7 cellular contexts compared by ENCODE assay signal in genomic region chr1:11979028-11979427, GRCh38. TPM values are rescaled to one million over a fixed set of nuclear protein-coding genes. Genes with fewer than 3 reads are reported as not detected.
DNase-seq lines count a peak whose midpoint lies in the region; ATAC-seq, FAIRE-seq and TF ChIP-seq lines count a peak whose summit lies in the region.
"Not testable (repeated sequence)": the region's sequence is repeated elsewhere in the genome, so short reads cannot be mapped to it uniquely, and the experiment has no call there.

No MANE protein-coding gene starts in this region.

- dilution Hi-C loops in keratinocyte (cut with MboI; ENCODE audit: extremely low pct_ligation_motif_present, low sequenced_read_pairs), result not testable (repeated sequence)

- H3K36me3 ChIP-seq in Caco-2 (ENCODE audit: control insufficient read depth, insufficient read depth, low read length); PC-9 (ENCODE audit: low read depth): not testable (repeated sequence)
- peaks cover 33% of the 10 kb centered on the region for H3K36me3 ChIP-seq in adipocyte (ENCODE audit: control insufficient read depth, insufficient read depth, low read length, severe bottlenecking)
- H3K36me3 ChIP-seq in keratinocyte (ENCODE audit: control insufficient read depth in 2 of 2, extremely low read depth in 1 of 2, insufficient read depth in 2 of 2, low read length in 2 of 2), result peaks cover 19 to 23% of the 10 kb centered on the region in 2 experiments

- H3K79me2 ChIP-seq in PC-9 (ENCODE audit: low read depth), result peaks cover 33% of the 10 kb centered on the region
- peaks cover 27% of the 10 kb centered on the region for H3K79me2 ChIP-seq in keratinocyte (ENCODE audit: control insufficient read depth, insufficient read depth, low read length)

- not testable (repeated sequence) for FAIRE-seq in keratinocyte (lab: Jason Lieb, UNC)

- CTCF ChIA-PET in Caco-2 (lab: Charles Lee); PC-9 (lab: Charles Lee): not testable (repeated sequence)

- H3K27me3 ChIP-seq in Caco-2 (replicated peaks; ENCODE audit: control insufficient read depth, insufficient read depth, low read length); PC-9 (ENCODE audit: insufficient read depth, low read depth); adipocyte (replicated peaks; ENCODE audit: control insufficient read depth, insufficient read depth, low read length); keratinocyte (ENCODE audit: control insufficient read depth, extremely low read depth, insufficient read depth, low read length): not testable (repeated sequence)

- H3K27ac Mint-ChIP-seq in Caco-2 (ENCODE audit: unreplicated experiment), result peak overlapping the region; percentile 99
- not testable (repeated sequence) for H3K27ac Mint-ChIP-seq in neural crest cell (ENCODE audit: unreplicated experiment); stimulated activated effector memory CD8-positive, alpha-beta T cell treated with anti-CD3 and anti-CD28 coated beads, Interleukin-12 subunit alpha, Interleukin-12 subunit beta, amount 100 ng/mL, for 72 hours

- H3K9me3 ChIP-seq in Caco-2; PC-9 (ENCODE audit: insufficient read depth, low read depth); adipocyte (ENCODE audit: control insufficient read depth, low read length); keratinocyte (ENCODE audit: control insufficient read depth, low read depth, low read length): not testable (repeated sequence)

- H3K4me3 Mint-ChIP-seq in Caco-2 (ENCODE audit: unreplicated experiment) (peak overlapping the region; percentile 99), neural crest cell (peak overlapping the region; percentile 95)
- H3K4me3 Mint-ChIP-seq in stimulated activated effector memory CD8-positive, alpha-beta T cell treated with anti-CD3 and anti-CD28 coated beads, Interleukin-12 subunit alpha, Interleukin-12 subunit beta, amount 100 ng/mL, for 72 hours, result peak overlapping the region; percentile 92

- peaks cover 19% of the 10 kb centered on the region for H3K4me1 Mint-ChIP-seq in Caco-2 (ENCODE audit: low read depth, unreplicated experiment)
- H3K4me1 Mint-ChIP-seq in neural crest cell, result peaks cover 24% of the 10 kb centered on the region
- peaks cover 41% of the 10 kb centered on the region for H3K4me1 Mint-ChIP-seq in stimulated activated effector memory CD8-positive, alpha-beta T cell treated with anti-CD3 and anti-CD28 coated beads, Interleukin-12 subunit alpha, Interleukin-12 subunit beta, amount 100 ng/mL, for 72 hours

- H3K4me3 ChIP-seq in Caco-2 (ENCODE audit: low read depth, low read length) (peak overlapping the region; percentile 71), adipocyte (ENCODE audit: low read length) (peak overlapping the region; percentile 99), keratinocyte (ENCODE audit: control insufficient read depth in 2 of 3, extremely low read depth in 1 of 3, insufficient read depth in 2 of 3, low read depth in 1 of 3, low read length in 3 of 3) (peak overlapping the region in 1 of 3 experiments; percentile 83)
- not testable (repeated sequence) for H3K4me3 ChIP-seq in PC-9

- intact Hi-C loops in Caco-2 (cut with micrococcal nuclease; ENCODE audit: unreplicated experiment); PC-9 (cut with micrococcal nuclease; ENCODE audit: unreplicated experiment): not testable (repeated sequence)

- not testable (repeated sequence) for BruUV-seq in Caco-2 (replicated peaks; lab: Mats Ljungman, UMichigan); PC-9 (replicated peaks; lab: Mats Ljungman, UMichigan)

- peaks cover 24% of the 10 kb centered on the region; the same call in 1 of the 2 replicates for H3F3A ChIP-seq in PC-9 (ENCODE audit: insufficient read depth, low read depth)

- POLR2A ChIA-PET in Caco-2 (lab: Charles Lee), result interaction anchor here (2.5 kb wide), 1 partner anchor 70 kb away, joined by 57 read pairs; no protein-coding TSS in a partner anchor
- POLR2A ChIA-PET in PC-9 (lab: Charles Lee; ENCODE audit: unreplicated experiment), result not testable (repeated sequence)

- H3K9me1 ChIP-seq in keratinocyte (ENCODE audit: control insufficient read depth, extremely low read depth, insufficient read depth, low read length), result not testable (repeated sequence)

- peaks cover 52% of the 10 kb centered on the region for H3K36me3 Mint-ChIP-seq in Caco-2 (ENCODE audit: insufficient read depth, unreplicated experiment)
- not testable (repeated sequence) for H3K36me3 Mint-ChIP-seq in neural crest cell (ENCODE audit: low read depth)
- peaks cover 36% of the 10 kb centered on the region for H3K36me3 Mint-ChIP-seq in stimulated activated effector memory CD8-positive, alpha-beta T cell treated with anti-CD3 and anti-CD28 coated beads, Interleukin-12 subunit alpha, Interleukin-12 subunit beta, amount 100 ng/mL, for 72 hours

- not testable (repeated sequence) for H3K27ac ChIP-seq in PC-9
- H3K27ac ChIP-seq in epithelial cell of prostate (peak overlapping the region; percentile 96), keratinocyte (ENCODE audit: control insufficient read depth, insufficient read depth, low read length) (peak overlapping the region; percentile 91)

- H3K9ac ChIP-seq in adipocyte (ENCODE audit: low read length) (peak overlapping the region; percentile 99), keratinocyte (ENCODE audit: control insufficient read depth, extremely low read depth, insufficient read depth, low read length) (peak overlapping the region; percentile 96)

- not testable (repeated sequence) for H3K27me3 Mint-ChIP-seq in Caco-2 (ENCODE audit: insufficient read depth, unreplicated experiment); neural crest cell (ENCODE audit: low read depth)

- H4K20me1 ChIP-seq in PC-9 (ENCODE audit: insufficient read depth), result not testable (repeated sequence)
- H4K20me1 ChIP-seq in keratinocyte (ENCODE audit: control insufficient read depth, extremely low read depth, insufficient read depth, low read length), result peaks cover 15% of the 10 kb centered on the region

- not testable (repeated sequence) for H3K9me3 Mint-ChIP-seq in Caco-2 (ENCODE audit: unreplicated experiment); neural crest cell; stimulated activated effector memory CD8-positive, alpha-beta T cell treated with anti-CD3 and anti-CD28 coated beads, Interleukin-12 subunit alpha, Interleukin-12 subunit beta, amount 100 ng/mL, for 72 hours

- H3K4me2 ChIP-seq in PC-9 (peak overlapping the region; percentile 87; the same call in 1 of the 2 replicates), keratinocyte (ENCODE audit: control insufficient read depth, extremely low read depth, insufficient read depth, low read depth, low read length) (peak overlapping the region; percentile 88)

- H3K4me1 ChIP-seq in Caco-2 (peaks cover 24% of the 10 kb centered on the region), PC-9 (replicated peaks; ENCODE audit: insufficient read depth) (peaks cover 29% of the 10 kb centered on the region), adipocyte (ENCODE audit: control insufficient read depth, insufficient read depth, low read length) (peaks cover 33% of the 10 kb centered on the region), keratinocyte (ENCODE audit: control insufficient read depth, extremely low read depth, insufficient read depth, low read length) (peaks cover 35% of the 10 kb centered on the region)

- ATAC-seq in stimulated activated effector memory CD8-positive, alpha-beta T cell treated with anti-CD3 and anti-CD28 coated beads, Interleukin-12 subunit alpha, Interleukin-12 subunit beta, amount 100 ng/mL, for 72 hours, result not testable (repeated sequence)

- not testable (repeated sequence) for H3K9me2 ChIP-seq in PC-9 (ENCODE audit: insufficient read depth)

- not testable (repeated sequence) for H2AFZ ChIP-seq in PC-9; keratinocyte (ENCODE audit: control insufficient read depth, low read length)

- DNase-seq in Caco-2; PC-9; adipocyte (ENCODE audit: low read depth); epithelial cell of prostate (ENCODE audit: low read depth, low spot score); keratinocyte (ENCODE audit: low read depth, low spot score); neural crest cell (ENCODE audit: low read depth, low spot score); stimulated activated effector memory CD8-positive, alpha-beta T cell treated with anti-CD3 and anti-CD28 coated beads, Interleukin-12 subunit alpha, Interleukin-12 subunit beta, amount 100 ng/mL, for 72 hours (ENCODE audit: low spot score in 2 of 2): not testable (repeated sequence)

- TF ChIP-seq CTCF in Caco-2 (IDR thresholded peaks at IDR 0.05; ENCODE audit: insufficient read depth in 1 of 2, low read depth in 1 of 2, low read length in 1 of 2, severe bottlenecking in 1 of 2, unreplicated experiment in 1 of 2); PC-9 (conservative IDR thresholded peaks at IDR 0.05); keratinocyte (optimal IDR thresholded peaks at IDR 0.05 in 1 of 3, IDR thresholded peaks at IDR 0.05 in 1 of 3, conservative IDR thresholded peaks at IDR 0.05 in 1 of 3; ENCODE audit: extremely low read depth in 1 of 3, insufficient read depth in 2 of 3, low read length in 3 of 3); neural crest cell (conservative IDR thresholded peaks at IDR 0.05): not testable (repeated sequence)

RNA-seq across cellular contexts. Expression of gene MFN2, which starts 1.2 kb away (rescaled TPM):
- total RNA-seq in Caco-2 (2022) (73.9 and 74.1 TPM in 2 replicates), PC-9 (2021) (54.2 and 72.6 TPM in 2 replicates), neural crest cell (78.9 and 80.1 TPM in 2 replicates)
- polyA plus RNA-seq in keratinocyte, result 85.4 to 102 TPM (median 94.3 TPM) in 3 replicates
- polyA plus RNA-seq in keratinocyte (2011; ENCODE audit: low read depth), result 44.3 TPM
- 69.6 and 77.6 TPM in 2 replicates for polyA plus RNA-seq in keratinocyte (2011; cell fraction: cytosol; rRNA removed)
- polyA plus RNA-seq in keratinocyte (2011; cell fraction: nucleus; rRNA removed), result 125 and 133 TPM in 2 replicates
- 60.7 and 121 TPM in 2 replicates for polyA plus RNA-seq in keratinocyte (2012; ENCODE audit: low replicate concordance)
- polyA minus RNA-seq in keratinocyte, result 118 to 135 TPM (median 122 TPM) in 3 replicates
- 69.6 TPM for polyA minus RNA-seq in keratinocyte (2011; cell fraction: cytosol; rRNA and poly(A)+ RNA removed)
- polyA minus RNA-seq in keratinocyte (2011; cell fraction: nucleus; rRNA and poly(A)+ RNA removed), result 60.4 and 91.8 TPM in 2 replicates

RNA-seq across cellular contexts. Expression of gene MIIP, which starts 40.3 kb away (rescaled TPM):
- total RNA-seq in Caco-2 (2022), result 38.6 and 41.0 TPM in 2 replicates
- total RNA-seq in PC-9 (2021), result 25.9 and 28.3 TPM in 2 replicates
- 14.3 to 30.6 TPM (median 18.2 TPM) in 3 replicates for polyA plus RNA-seq in keratinocyte
- 7.8 TPM for polyA plus RNA-seq in keratinocyte (2011; ENCODE audit: low read depth)
- 12.1 and 26.0 TPM in 2 replicates for polyA plus RNA-seq in keratinocyte (2011; cell fraction: cytosol; rRNA removed)
- 62.3 and 86.3 TPM in 2 replicates for polyA plus RNA-seq in keratinocyte (2011; cell fraction: nucleus; rRNA removed)
- 24.6 and 25.7 TPM in 2 replicates for polyA plus RNA-seq in keratinocyte (2012; ENCODE audit: low replicate concordance)
- 9.2 to 23.0 TPM (median 13.7 TPM) in 3 replicates for polyA minus RNA-seq in keratinocyte
- 28.6 TPM for polyA minus RNA-seq in keratinocyte (2011; cell fraction: cytosol; rRNA and poly(A)+ RNA removed)
- 12.9 and 15.0 TPM in 2 replicates for polyA minus RNA-seq in keratinocyte (2011; cell fraction: nucleus; rRNA and poly(A)+ RNA removed)
- total RNA-seq in neural crest cell, result 50.1 and 50.4 TPM in 2 replicates

RNA-seq across cellular contexts. Expression of gene PLOD1, which starts 44.5 kb away (rescaled TPM):
- 89.3 and 91.7 TPM in 2 replicates for total RNA-seq in Caco-2 (2022)
- 64.1 and 65.0 TPM in 2 replicates for total RNA-seq in PC-9 (2021)
- polyA plus RNA-seq in keratinocyte, result 63.6 to 91.9 TPM (median 88.4 TPM) in 3 replicates
- 10.6 TPM for polyA plus RNA-seq in keratinocyte (2011; ENCODE audit: low read depth)
- 32.3 and 52.5 TPM in 2 replicates for polyA plus RNA-seq in keratinocyte (2011; cell fraction: cytosol; rRNA removed)
- polyA plus RNA-seq in keratinocyte (2011; cell fraction: nucleus; rRNA removed), result 112 and 138 TPM in 2 replicates
- polyA plus RNA-seq in keratinocyte (2012; ENCODE audit: low replicate concordance), result 17.2 and 88.4 TPM in 2 replicates
- 77.4 to 137 TPM (median 96.6 TPM) in 3 replicates for polyA minus RNA-seq in keratinocyte
- 110 TPM for polyA minus RNA-seq in keratinocyte (2011; cell fraction: cytosol; rRNA and poly(A)+ RNA removed)
- 192 and 207 TPM in 2 replicates for polyA minus RNA-seq in keratinocyte (2011; cell fraction: nucleus; rRNA and poly(A)+ RNA removed)
- 58.7 and 62.6 TPM in 2 replicates for total RNA-seq in neural crest cell

RNA-seq across cellular contexts. Expression of gene KIAA2013, which starts 52.8 kb away (rescaled TPM):
- 46.1 and 47.3 TPM in 2 replicates for total RNA-seq in Caco-2 (2022)
- total RNA-seq in PC-9 (2021), result 38.7 and 44.2 TPM in 2 replicates
- polyA plus RNA-seq in keratinocyte, result 26.7 to 51.9 TPM (median 31.1 TPM) in 3 replicates
- polyA plus RNA-seq in keratinocyte (2011; ENCODE audit: low read depth), result 6.4 TPM
- polyA plus RNA-seq in keratinocyte (2011; cell fraction: cytosol; rRNA removed), result 22.1 and 39.3 TPM in 2 replicates
- 44.4 and 60.1 TPM in 2 replicates for polyA plus RNA-seq in keratinocyte (2011; cell fraction: nucleus; rRNA removed)
- polyA plus RNA-seq in keratinocyte (2012; ENCODE audit: low replicate concordance), result 24.0 and 28.6 TPM in 2 replicates
- 28.2 to 45.5 TPM (median 41.5 TPM) in 3 replicates for polyA minus RNA-seq in keratinocyte
- 71.7 TPM for polyA minus RNA-seq in keratinocyte (2011; cell fraction: cytosol; rRNA and poly(A)+ RNA removed)
- polyA minus RNA-seq in keratinocyte (2011; cell fraction: nucleus; rRNA and poly(A)+ RNA removed), result 37.6 and 46.2 TPM in 2 replicates
- 35.0 and 39.4 TPM in 2 replicates for total RNA-seq in neural crest cell
